ENCODE assay signal across 8 cellular contexts in genomic region chr16:56317998-56318912, GRCh38.
DNase-seq lines count a peak whose midpoint lies in the region; ATAC-seq and TF ChIP-seq lines count a peak whose summit lies in the region.

No MANE protein-coding gene starts in this region.

- no peaks in the 10 kb centered on the region for H3K9me3 Mint-ChIP-seq in nephron

- DNase-seq in Caki2 (ENCODE audit: low read depth), result peak; percentile 64
- peak in 69 of 76 experiments; percentile 19 to 80 (median 58) for DNase-seq in HUDEP-2 (lab: John Stamatoyannopoulos, UW; ENCODE audit: unreplicated experiment in 76 of 76)
- DNase-seq in RPMI8226, result peak; percentile 79
- peak; percentile 66 for DNase-seq in activated effector memory CD4-positive, alpha-beta T cell treated with Interleukin-2 at 50 U/mL for 16 hours
- peak; percentile 78 for DNase-seq in fibroblast of pulmonary artery (ENCODE audit: low read depth)
- peak; percentile 70 for DNase-seq in stimulated activated naive CD4-positive, alpha-beta T cell treated with Interleukin-2 at 50 U/mL for 16 hours (lab: John Stamatoyannopoulos, UW)

- H3K36me3 Mint-ChIP-seq in nephron (ENCODE audit: low read depth), result no peaks in the 10 kb centered on the region

- peak; percentile 92 for ATAC-seq in GM21381 (IDR thresholded peaks at IDR 0.05; ENCODE audit: unreplicated experiment)

- peak; percentile 89 for TF ChIP-seq CTCF in fibroblast of pulmonary artery (IDR thresholded peaks at IDR 0.05; ENCODE audit: low read length, missing control alignments)
- peak; percentile 95 to 97 (median 96) for TF ChIP-seq CTCF in nephron (IDR thresholded peaks at IDR 0.05; ENCODE audit: unreplicated experiment in 3 of 3)

- peaks cover 20% of the 10 kb centered on the region for H3K27me3 Mint-ChIP-seq in nephron (ENCODE audit: low read depth)

- no peaks in the 10 kb centered on the region for H3K4me1 Mint-ChIP-seq in nephron

- peak overlapping the region; percentile 16 to 63 (median 56) for H3K4me3 Mint-ChIP-seq in nephron

- H3K4me3 ChIP-seq in fibroblast of pulmonary artery (replicated peaks; ENCODE audit: low read depth, low read length), result peak overlapping the region; percentile 28

- in situ Hi-C loops in Caki2 (cut with HindIII; ENCODE audit: low pct_unique_long_range_greater_than_20kb, low sequenced_read_pairs), result no loop called here

- no peak overlapping the region for H3K27ac Mint-ChIP-seq in nephron

Comparison
In these comparisons a context has a peak if more than half of its experiments do, and no peak if none do; other contexts are left out.
1. Peak in every context shown above with its lines: DNase-seq, ATAC-seq and H3K4me3 ChIP-seq.